1 cellular context compared by ENCODE assay signal in genomic region chr11:1297576-1298473, GRCh38.
TF ChIP-seq lines count a peak whose summit lies in the region.

No MANE protein-coding gene starts in this region.

TF ChIP-seq in GM23338, 12 proteins besides CTCF, POLR2A, EP300 and RAD21 (continued from another document):
- no peak for TF ChIP-seq ETS1 (IDR thresholded peaks at IDR 0.05)
- TF ChIP-seq REST (IDR thresholded peaks at IDR 0.05; ENCODE audit: unreplicated experiment): no peak
- no peak for TF ChIP-seq CREB1 (CRISPR knock-in tag; IDR thresholded peaks at IDR 0.05; ENCODE audit: low read depth)
- TF ChIP-seq ZNF114 (CRISPR knock-in tag; IDR thresholded peaks at IDR 0.05): no peak
- TF ChIP-seq NANOG (IDR thresholded peaks at IDR 0.05; ENCODE audit: borderline replicate concordance): no peak
- TF ChIP-seq JUNB (IDR thresholded peaks at IDR 0.05; ENCODE audit: unreplicated experiment): no peak
- no peak for TF ChIP-seq STAT1 (IDR thresholded peaks at IDR 0.05; ENCODE audit: unreplicated experiment)
- no peak for TF ChIP-seq POLR2AphosphoS5 (IDR thresholded peaks at IDR 0.05; ENCODE audit: low read depth)
- no peak for TF ChIP-seq ZNF331 (CRISPR knock-in tag; IDR thresholded peaks at IDR 0.05; ENCODE audit: low read depth)
